ENCODE assay signal across 16 cellular contexts in genomic region chr6:125854355-125854754, GRCh38.
DNase-seq lines count a peak whose midpoint lies in the region; ATAC-seq, FAIRE-seq and TF ChIP-seq lines count a peak whose summit lies in the region.
"Had no signal": no experiment of that assay in that cellular context is flagged by ENCODE, and none has a peak within 500 bp of the region (broad histone marks: within the 10 kb centered on the region; RNA-seq: fewer than 3 reads in every experiment).

No MANE protein-coding gene starts in this region.

- no peak for FAIRE-seq in H54 (lab: Jason Lieb, UNC)
- FAIRE-seq: GM18507 had no signal

- peaks cover 27% of the 10 kb centered on the region for H3K4me1 Mint-ChIP-seq in T-helper 17 cell

- no peak overlapping the region for H3K4me3 Mint-ChIP-seq in T-helper 17 cell
- H3K4me3 Mint-ChIP-seq: CD14-positive monocyte; CD8-positive, alpha-beta memory T cell had no signal

- no peaks in the 10 kb centered on the region for H3K9me3 ChIP-seq in T-helper 17 cell (ENCODE audit: control insufficient read depth, low read length, poor library complexity, severe bottlenecking)
- H3K9me3 ChIP-seq: Caco-2, HAP-1 had no signal

- no peak for ATAC-seq in T-helper 17 cell

- peaks cover 8% of the 10 kb centered on the region for H3K36me3 Mint-ChIP-seq in T-helper 17 cell (ENCODE audit: low read depth)

- peak; percentile 58 for DNase-seq in NCI-H82 (lab: John Stamatoyannopoulos, UW)
- no peak for DNase-seq in NCI-H82 treated with DMSO at 0.1 percent for 48 hours (lab: John Stamatoyannopoulos, UW; ENCODE audit: unreplicated experiment)
- DNase-seq in T-helper 17 cell, result no peak
- DNase-seq in cerebellum (ENCODE audit: low spot score), result peak; percentile 42
- DNase-seq in substantia nigra (lab: John Stamatoyannopoulos, UW), result no peak
- DNase-seq in H54 (ENCODE audit: insufficient read length, low spot score), result no peak
- DNase-seq in OCI-M2 (lab: John Stamatoyannopoulos, UW; ENCODE audit: unreplicated experiment), result no peak
- DNase-seq in NK-92 (lab: John Stamatoyannopoulos, UW; ENCODE audit: unreplicated experiment), result no peak
- DNase-seq: Caco-2; CD8-positive, alpha-beta memory T cell; GOT3 had no signal

- H3K27ac ChIP-seq in substantia nigra (ENCODE audit: low read depth, low read length, poor library complexity, severe bottlenecking), result peak overlapping the region; percentile 32
- H3K27ac ChIP-seq: 22Rv1, HL-60 had no signal

- peak overlapping the region; percentile 79 for H3K27ac Mint-ChIP-seq in T-helper 17 cell
- H3K27ac Mint-ChIP-seq: CD14-positive monocyte had no signal

- no peak for TF ChIP-seq POLR2A in H54 (IDR thresholded peaks at IDR 0.05; ENCODE audit: low read depth, low read length)

- H3K27me3 Mint-ChIP-seq in T-helper 17 cell, result no peaks in the 10 kb centered on the region

Comparison
In these comparisons a context has a peak if more than half of its experiments do, and no peak if none do; other contexts are left out.
1. DNase-seq: peak in NCI-H82 (single experiment) and cerebellum (single experiment); none in NCI-H82 treated with DMSO at 0.1 percent for 48 hours (single experiment), T-helper 17 cell (0 of 3), substantia nigra (0 of 49), H54 (single experiment), OCI-M2 (single experiment) and NK-92 (single experiment).